ENCODE assay signal across 4 cellular contexts in genomic region chr1:48258106-48258505, GRCh38. TPM values are rescaled to one million over a fixed set of nuclear protein-coding genes. Genes with fewer than 3 reads are reported as not detected.
"Had no signal": no experiment of that assay in that cellular context is flagged by ENCODE, and none has a peak within 500 bp of the region (broad histone marks: within the 10 kb centered on the region; RNA-seq: fewer than 3 reads in every experiment).

No MANE protein-coding gene starts in this region.

- DNase-seq: GDM1, GF-D8 had no signal

- ATAC-seq: GM12878 had no signal

- H3K4me3 ChIP-seq: GM12878 had no signal

RNA-seq across cellular contexts. Expression of gene SLC5A9, which starts 35.6 kb away (rescaled TPM):
- total RNA-seq: G401, GM12878 had no signal
